ENCODE assay signal across 1 cellular context in the genomic region with DNA sequence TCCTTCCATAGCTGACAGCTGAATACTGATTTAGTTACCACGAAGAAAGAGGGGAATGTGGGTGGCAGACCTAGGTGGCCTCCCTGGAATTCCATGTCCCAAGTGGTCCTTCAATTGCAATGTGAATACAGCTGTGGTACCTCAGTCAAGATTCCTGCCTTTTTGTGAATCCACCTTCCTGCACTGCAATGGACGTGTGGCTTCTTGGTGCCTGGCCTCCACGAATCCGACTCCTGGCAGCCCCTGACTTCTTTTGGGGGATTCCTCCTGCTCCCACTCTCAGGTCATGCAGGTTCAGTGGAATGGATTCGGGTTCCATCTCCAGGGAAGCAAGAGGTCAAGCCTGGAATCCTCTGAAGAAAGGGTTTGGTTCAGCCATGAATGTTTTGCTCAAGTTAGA.
A peak's percentile ranks its signal among the peaks of the same experiment; 100 is the strongest.
TF ChIP-seq lines count a peak whose summit lies in the region.

No MANE protein-coding gene starts in this region.

TF ChIP-seq in HepG2, 621 proteins besides CTCF, POLR2A, EP300 and RAD21 (continued from another document):
- TF ChIP-seq HNF1A (IDR thresholded peaks at IDR 0.05; ENCODE audit: low read depth) (no peak), HNF1A (CRISPR knock-in tag; IDR thresholded peaks at IDR 0.05; ENCODE audit: borderline replicate concordance) (no peak), KDM2A (CRISPR knock-in tag; IDR thresholded peaks at IDR 0.05; ENCODE audit: borderline replicate concordance, low read depth) (peak; percentile 6; the same call in 1 of the 2 replicates), ZNF737 (CRISPR knock-in tag; IDR thresholded peaks at IDR 0.05; ENCODE audit: borderline replicate concordance) (no peak), ZBTB34 (CRISPR knock-in tag; IDR thresholded peaks at IDR 0.05) (0 out of 2 replicates have a peak, but pooled peaks have one; percentile 26), ZBTB3 (CRISPR knock-in tag; IDR thresholded peaks at IDR 0.05; ENCODE audit: borderline replicate concordance, low read depth) (peak; percentile 36; the same call in 1 of the 2 replicates), TMF1 (CRISPR knock-in tag; IDR thresholded peaks at IDR 0.05; ENCODE audit: low read depth) (0 out of 2 replicates have a peak, but pooled peaks have one; percentile 20), ZNF101 (CRISPR knock-in tag; IDR thresholded peaks at IDR 0.05; ENCODE audit: borderline replicate concordance, low read depth) (0 out of 2 replicates have a peak, but pooled peaks have one; percentile 30), AGO1 (IDR thresholded peaks at IDR 0.05; ENCODE audit: low read depth, low read length, poor library complexity, severe bottlenecking) (no peak), ZSCAN20 (CRISPR knock-in tag; IDR thresholded peaks at IDR 0.05; ENCODE audit: borderline replicate concordance) (no peak), ZSCAN22 (CRISPR knock-in tag; IDR thresholded peaks at IDR 0.05) (0 out of 2 replicates have a peak, but pooled peaks have one; percentile 57)
- TF ChIP-seq, protein P1, sequence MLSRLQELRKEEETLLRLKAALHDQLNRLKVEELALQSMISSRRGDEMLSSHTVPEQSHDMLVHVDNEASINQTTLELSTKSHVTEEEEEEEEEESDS (CRISPR knock-in tag; IDR thresholded peaks at IDR 0.05; ENCODE audit: borderline replicate concordance), result 0 out of 2 replicates have a peak, but pooled peaks have one; percentile 15
